ENCODE assay signal across 8 cellular contexts in the genomic region with DNA sequence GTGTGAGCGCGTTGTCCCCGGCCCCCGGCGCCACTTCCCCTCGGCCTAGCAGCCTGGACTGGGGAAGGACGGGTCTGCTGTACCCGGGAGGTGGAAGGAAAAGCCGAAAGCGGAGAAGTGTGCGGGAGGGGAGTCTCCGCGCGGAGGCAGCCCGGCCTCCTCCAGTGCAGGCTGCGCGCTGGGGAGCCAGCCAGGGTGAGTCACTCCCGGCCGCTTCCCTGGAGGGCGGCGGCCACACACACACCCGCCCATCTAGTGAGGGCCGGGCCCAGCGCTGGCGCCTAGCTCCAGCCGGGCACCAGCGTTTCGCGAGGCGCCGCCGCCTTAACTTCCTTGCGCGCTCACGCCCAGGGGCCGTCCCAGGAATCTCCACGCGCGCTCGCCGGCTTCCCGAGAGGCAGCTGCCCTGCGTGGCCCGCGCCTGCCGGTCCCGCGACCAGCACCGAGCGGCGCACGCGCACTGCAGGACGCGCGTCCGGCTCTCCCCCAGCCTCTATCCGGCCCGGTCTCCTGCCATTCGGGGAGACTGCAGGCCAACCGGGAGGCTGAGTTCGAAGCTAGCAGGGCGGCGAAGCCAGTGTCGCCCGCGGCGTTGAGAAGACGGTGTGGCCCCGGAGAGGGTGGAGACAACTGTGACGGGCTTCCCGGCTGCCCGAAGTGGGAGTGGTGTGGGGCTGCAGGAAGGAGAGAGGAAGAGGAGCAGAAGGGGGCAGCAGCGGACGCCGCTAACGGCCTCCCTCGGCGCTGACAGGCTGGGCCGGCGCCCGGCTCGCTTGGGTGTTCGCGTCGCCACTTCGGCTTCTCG. TPM values are rescaled to one million over a fixed set of nuclear protein-coding genes. Genes with fewer than 3 reads are reported as not detected.
DNase-seq lines count a peak whose midpoint lies in the region; ATAC-seq lines count a peak whose summit lies in the region.

A gene (plus strand): TSS at position 702 of the 805 bp plus-strand sequence. CDS start 36,716 bp downstream, outside the sequence.

- 0 to 1% methylated on average over 65 to 88 of the region's 88 CpGs for WGBS in esophagus, 2 donors

- H3K27me3 ChIP-seq in HUES48 (ENCODE audit: control insufficient read depth, insufficient read depth, low read length) = peaks cover 16% of the 10 kb centered on the region
- no peaks in the 10 kb centered on the region for H3K27me3 ChIP-seq in esophagus (ENCODE audit: control insufficient read depth in 1 of 2, insufficient read depth in 2 of 2, low read length in 2 of 2)

- H3K9ac ChIP-seq in HUES48 (ENCODE audit: low read depth, low read length) = peak within 1 kb of the TSS; percentile 85

- peak; percentile 92 for DNase-seq in DMS 273 (lab: John Stamatoyannopoulos, UW; ENCODE audit: unreplicated experiment)
- peak; percentile 100 for DNase-seq in OCI-M1 (lab: John Stamatoyannopoulos, UW)
- peak; percentile 82 for DNase-seq in activated T-cell treated with anti-CD3 and anti-CD28 coated beads for 48 hours (ENCODE audit: low read depth)
- DNase-seq in myocyte (ENCODE audit: low read depth) = peak; percentile 93
- DNase-seq in stimulated activated CD8-positive, alpha-beta memory T cell treated with anti-CD3 and anti-CD28 coated beads, Interleukin-7, amount 100 ng/mL, for 48 hours (ENCODE audit: extremely low read depth in 1 of 2, low read depth in 1 of 2) = peak; percentile 75 to 84

- H3K4me1 ChIP-seq in HUES48 (ENCODE audit: control insufficient read depth, insufficient read depth, low read length) (peaks cover 13% of the 10 kb centered on the region), esophagus (ENCODE audit: control insufficient read depth in 2 of 2, insufficient read depth in 2 of 2, low read length in 1 of 2) (peaks cover 0 to 4% of the 10 kb centered on the region in 2 donors)

- peak within 1 kb of the TSS; percentile 82 for H3K4me3 ChIP-seq in HUES48 (ENCODE audit: low read depth, low read length)
- peak within 1 kb of the TSS; percentile 89 to 92 for H3K4me3 ChIP-seq in esophagus (ENCODE audit: low read depth in 1 of 2, low read length in 2 of 2)

- no peaks in the 10 kb centered on the region for H3K9me3 ChIP-seq in HUES48 (ENCODE audit: control insufficient read depth, insufficient read depth, low read length)
- H3K9me3 ChIP-seq in esophagus (ENCODE audit: control insufficient read depth in 2 of 2, insufficient read depth in 1 of 2, low read depth in 1 of 2, low read length in 1 of 2) = no peaks in the 10 kb centered on the region

- peak; percentile 63 for ATAC-seq in GM21390 (IDR thresholded peaks at IDR 0.05; ENCODE audit: unreplicated experiment)

- H3K27ac ChIP-seq in HUES48 (ENCODE audit: low read depth, low read length) (peak within 1 kb of the TSS; percentile 94), esophagus (ENCODE audit: low read depth in 2 of 2, low read length in 1 of 2) (peak within 1 kb of the TSS; percentile 99 to 100)

- H3K36me3 ChIP-seq in HUES48 (ENCODE audit: control insufficient read depth, insufficient read depth, low read length) (no peaks in the 10 kb centered on the region), esophagus (ENCODE audit: control insufficient read depth in 2 of 2, insufficient read depth in 2 of 2, low read length in 1 of 2) (no peaks in the 10 kb centered on the region)

RNA-seq across cellular contexts. Expression of the gene that starts here (rescaled TPM):
- 1 to 10 TPM; 3.9 to 6.0 TPM for polyA plus RNA-seq in esophagus
- 10.7 and 13.3 TPM in 2 replicates for total RNA-seq in myocyte
- polyA plus RNA-seq in myocyte (2012) = 2.9 TPM

Comparison
In these comparisons a context has a peak if more than half of its experiments do, and no peak if none do; other contexts are left out.
1. Peak in every context shown above with its lines: DNase-seq, ATAC-seq, H3K4me3 ChIP-seq and H3K27ac ChIP-seq.